18 cellular contexts compared by ENCODE assay signal in genomic region chr2:234271342-234271741, GRCh38.
DNase-seq lines count a peak whose midpoint lies in the region; ATAC-seq and TF ChIP-seq lines count a peak whose summit lies in the region.
"Had no signal": no experiment of that assay in that cellular context is flagged by ENCODE, and none has a peak within 500 bp of the region (broad histone marks: within the 10 kb centered on the region; RNA-seq: fewer than 3 reads in every experiment).

No MANE protein-coding gene starts in this region.

- peaks cover 3% of the 10 kb centered on the region for H3K36me3 Mint-ChIP-seq in activated T-helper 1 cell treated with anti-CD3 and anti-CD28 coated beads, Interleukin-12 subunit alpha, Interleukin-12 subunit beta, Interleukin-2, Interleukin-4 antibody, amounts not matched to agents 30 ng/mL and 10 ng/mL and 1 ng/mL, durations not matched to agents 14 hours and 24 hours and 36 hours (ENCODE audit: low read depth)
- no peaks in the 10 kb centered on the region for H3K36me3 Mint-ChIP-seq in natural killer cell

- ATAC-seq in natural killer cell (no peak), HG03159 (IDR thresholded peaks at IDR 0.05; ENCODE audit: unreplicated experiment) (no peak), HG03378 (IDR thresholded peaks at IDR 0.05; ENCODE audit: unreplicated experiment) (no peak)
- ATAC-seq: GM23338 had no signal

- H3K27me3 Mint-ChIP-seq in activated T-helper 1 cell treated with anti-CD3 and anti-CD28 coated beads, Interleukin-12 subunit alpha, Interleukin-12 subunit beta, Interleukin-2, Interleukin-4 antibody, amounts not matched to agents 30 ng/mL and 10 ng/mL and 1 ng/mL, durations not matched to agents 14 hours and 24 hours and 36 hours (ENCODE audit: insufficient read depth): no peaks in the 10 kb centered on the region
- no peaks in the 10 kb centered on the region for H3K27me3 Mint-ChIP-seq in natural killer cell (ENCODE audit: low read depth in 2 of 2)

- H3K4me3 Mint-ChIP-seq in activated T-helper 1 cell treated with anti-CD3 and anti-CD28 coated beads, Interleukin-12 subunit alpha, Interleukin-12 subunit beta, Interleukin-2, Interleukin-4 antibody, amounts not matched to agents 30 ng/mL and 10 ng/mL and 1 ng/mL, durations not matched to agents 14 hours and 24 hours and 36 hours: no peak overlapping the region
- peak overlapping the region; percentile 69 for H3K4me3 Mint-ChIP-seq in natural killer cell
- H3K4me3 Mint-ChIP-seq: GM23338 had no signal

- no peaks in the 10 kb centered on the region for H3K9me3 Mint-ChIP-seq in activated T-helper 1 cell treated with anti-CD3 and anti-CD28 coated beads, Interleukin-12 subunit alpha, Interleukin-12 subunit beta, Interleukin-2, Interleukin-4 antibody, amounts not matched to agents 30 ng/mL and 10 ng/mL and 1 ng/mL, durations not matched to agents 14 hours and 24 hours and 36 hours
- H3K9me3 Mint-ChIP-seq in natural killer cell: no peaks in the 10 kb centered on the region
- H3K9me3 Mint-ChIP-seq: GM23338 had no signal

- DNase-seq in NCI-H82 (lab: John Stamatoyannopoulos, UW) (peak; percentile 10), NCI-H82 treated with DMSO at 0.1 percent for 48 hours (lab: John Stamatoyannopoulos, UW; ENCODE audit: unreplicated experiment) (no peak), natural killer cell (no peak), head of caudate nucleus (no peak)
- no peak for DNase-seq in activated T-helper 1 cell treated with anti-CD3 and anti-CD28 coated beads, Interleukin-12 subunit alpha, Interleukin-12 subunit beta, Interleukin-2, Interleukin-4 antibody, amounts not matched to agents 30 ng/mL and 10 ng/mL and 1 ng/mL, durations not matched to agents 14 hours and 24 hours and 36 hours (ENCODE audit: low spot score)
- DNase-seq: C1 segment of cervical spinal cord, KG1, NCI-H1048, NCI-H187 treated with DMSO at 0.1 percent for 48 hours, NCI-H2171, NCI-H446, NCI-H69, PC-9 had no signal

- TF ChIP-seq CTCF in natural killer cell (IDR thresholded peaks at IDR 0.05): no peak

- H3K4me1 Mint-ChIP-seq in activated T-helper 1 cell treated with anti-CD3 and anti-CD28 coated beads, Interleukin-12 subunit alpha, Interleukin-12 subunit beta, Interleukin-2, Interleukin-4 antibody, amounts not matched to agents 30 ng/mL and 10 ng/mL and 1 ng/mL, durations not matched to agents 14 hours and 24 hours and 36 hours (ENCODE audit: low read depth): peaks cover 85% of the 10 kb centered on the region
- peaks cover 68 to 72% of the 10 kb centered on the region in 2 donors for H3K4me1 Mint-ChIP-seq in natural killer cell
- H3K4me1 Mint-ChIP-seq: GM23338 had no signal

- no peaks in the 10 kb centered on the region for H3K9me3 ChIP-seq in KOPT-K1 (ENCODE audit: insufficient read depth, low read length, poor library complexity, severe bottlenecking)
- H3K9me3 ChIP-seq: SJSA1 had no signal

- intact Hi-C loops in activated T-helper 1 cell treated with anti-CD3 and anti-CD28 coated beads, Interleukin-12 subunit alpha, Interleukin-12 subunit beta, Interleukin-2, Interleukin-4 antibody, amounts not matched to agents 30 ng/mL and 10 ng/mL and 1 ng/mL, durations not matched to agents 14 hours and 24 hours and 36 hours (cut with micrococcal nuclease): no loop called here
- intact Hi-C loops in natural killer cell (cut with micrococcal nuclease): loop anchor here (5.0 kb wide), 1 partner anchor 36 kb away; no protein-coding TSS in a partner anchor
- intact Hi-C loops in head of caudate nucleus (cut with DNase I): no loop called here

- peak overlapping the region; percentile 85 for H3K27ac Mint-ChIP-seq in activated T-helper 1 cell treated with anti-CD3 and anti-CD28 coated beads, Interleukin-12 subunit alpha, Interleukin-12 subunit beta, Interleukin-2, Interleukin-4 antibody, amounts not matched to agents 30 ng/mL and 10 ng/mL and 1 ng/mL, durations not matched to agents 14 hours and 24 hours and 36 hours
- H3K27ac Mint-ChIP-seq in natural killer cell: peak overlapping the region; percentile 80 to 92
- H3K27ac Mint-ChIP-seq: GM23338 had no signal

- peak overlapping the region; percentile 83 for H3K27ac ChIP-seq in KOPT-K1 (ENCODE audit: low read depth, low read length, poor library complexity, severe bottlenecking)
- H3K27ac ChIP-seq: PC-9, SJSA1 had no signal

- no peaks in the 10 kb centered on the region for H3K36me3 ChIP-seq in KOPT-K1 (ENCODE audit: insufficient read depth, low read length)
- H3K36me3 ChIP-seq: SJSA1 had no signal
